Comparison of ENCODE assay signal across 1 cellular context in the genomic region with DNA sequence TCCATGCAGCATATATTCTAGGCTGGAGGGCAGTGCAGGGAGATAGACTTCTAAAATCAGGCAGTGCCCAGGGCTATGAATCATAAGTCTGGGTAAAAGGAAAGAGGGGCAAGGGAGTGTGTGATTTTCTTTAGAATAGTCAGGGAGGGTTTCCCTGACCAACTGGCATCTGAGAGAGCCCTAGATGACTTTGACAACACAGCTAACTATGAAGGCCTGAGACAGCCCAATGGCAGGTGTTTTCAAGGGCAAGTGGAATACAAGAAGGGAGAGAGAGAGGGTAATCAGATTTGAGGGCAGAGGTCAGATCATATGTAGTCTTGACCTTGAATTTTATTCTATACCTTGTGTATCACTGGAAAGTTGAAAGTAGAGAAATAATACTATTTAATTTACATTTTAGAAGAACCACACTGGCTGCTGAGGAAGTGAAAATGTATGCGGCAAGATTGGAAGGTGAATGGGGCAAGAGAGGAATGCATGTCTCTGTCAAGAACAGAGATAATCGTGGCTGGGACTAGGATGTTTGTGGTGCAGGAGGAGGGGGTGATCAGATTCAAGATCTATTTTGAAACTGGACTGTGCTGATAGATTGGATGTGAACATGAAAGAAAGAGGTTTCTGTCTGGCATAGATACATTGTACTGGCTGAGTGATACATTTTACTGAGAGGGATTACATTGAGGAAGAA.
TF ChIP-seq lines count a peak whose summit lies in the region.

No MANE protein-coding gene starts in this region.

TF ChIP-seq in WTC11, 78 proteins besides CTCF, POLR2A, EP300 and RAD21 (continued from another document):
- no peak for TF ChIP-seq CREB1 (CRISPR knock-in tag; IDR thresholded peaks at IDR 0.05)
- TF ChIP-seq, protein P1, sequence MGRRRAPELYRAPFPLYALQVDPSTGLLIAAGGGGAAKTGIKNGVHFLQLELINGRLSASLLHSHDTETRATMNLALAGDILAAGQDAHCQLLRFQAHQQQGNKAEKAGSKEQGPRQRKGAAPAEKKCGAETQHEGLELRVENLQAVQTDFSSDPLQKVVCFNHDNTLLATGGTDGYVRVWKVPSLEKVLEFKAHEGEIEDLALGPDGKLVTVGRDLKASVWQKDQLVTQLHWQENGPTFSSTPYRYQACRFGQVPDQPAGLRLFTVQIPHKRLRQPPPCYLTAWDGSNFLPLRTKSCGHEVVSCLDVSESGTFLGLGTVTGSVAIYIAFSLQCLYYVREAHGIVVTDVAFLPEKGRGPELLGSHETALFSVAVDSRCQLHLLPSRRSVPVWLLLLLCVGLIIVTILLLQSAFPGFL (CRISPR knock-in tag; IDR thresholded peaks at IDR 0.05; ENCODE audit: borderline replicate concordance) = no peak
